8 cellular contexts compared by ENCODE assay signal in genomic region chr3:157248590-157249425, GRCh38.
DNase-seq lines count a peak whose midpoint lies in the region; ATAC-seq and TF ChIP-seq lines count a peak whose summit lies in the region.

No MANE protein-coding gene starts in this region.

- in situ Hi-C loops in Panc1 (cut with HindIII; ENCODE audit: low pct_unique_long_range_greater_than_20kb, low sequenced_read_pairs): no loop called here

- no peak for TF ChIP-seq CTCF in GM10266 (IDR thresholded peaks at IDR 0.05; ENCODE audit: control insufficient read depth, insufficient read depth, low read depth, missing control alignments)
- TF ChIP-seq CTCF in Panc1 (IDR thresholded peaks at IDR 0.05): no peak
- TF ChIP-seq CTCF in fibroblast of the aortic adventitia (IDR thresholded peaks at IDR 0.05; ENCODE audit: insufficient read depth, low read length): peak; percentile 4

- no peaks in the 10 kb centered on the region for H3K36me3 ChIP-seq in Panc1 (ENCODE audit: control insufficient read depth, insufficient read depth, low read length)

- peak; percentile 7 for DNase-seq in GM10266 (ENCODE audit: extremely low spot score)
- DNase-seq in Panc1 (ENCODE audit: low read depth, low spot score): peak; percentile 33
- peak; percentile 94 for DNase-seq in fibroblast of the aortic adventitia (ENCODE audit: low read depth)
- DNase-seq in pons (ENCODE audit: low spot score): peak; percentile 99
- no peak for DNase-seq in SKM-1 treated with dmso at 0.1 percent for 144 hours (lab: John Stamatoyannopoulos, UW; ENCODE audit: unreplicated experiment)
- no peak for DNase-seq in activated CD4-positive, CD25-positive, alpha-beta regulatory T cell treated with anti-CD3 and anti-CD28 coated beads, Interleukin-2, amount 50 U/mL, for 72 hours
- no peak for DNase-seq in NK-92 (lab: John Stamatoyannopoulos, UW; ENCODE audit: unreplicated experiment)

- H3K4me1 ChIP-seq in Panc1 (ENCODE audit: control insufficient read depth, insufficient read depth, low read length): 0 out of 2 replicates have a peak, but pooled peaks cover 3% of the 10 kb centered on the region

- CTCF ChIA-PET in Panc1 (lab: Charles Lee): no interaction called here

- POLR2A ChIA-PET in Panc1 (lab: Charles Lee): no interaction called here

- H3K27ac ChIP-seq in Panc1 (ENCODE audit: low read length): no peak overlapping the region

- intact Hi-C loops in Panc1 (cut with micrococcal nuclease; ENCODE audit: unreplicated experiment): no loop called here

- no TSS peak for BruUV-seq in Panc1 (replicated peaks; lab: Mats Ljungman, UMichigan)

- ATAC-seq in Panc1: peak; percentile 88
- ATAC-seq in GM18873 (IDR thresholded peaks at IDR 0.05; ENCODE audit: low FRiP score, unreplicated experiment): no peak

- no peaks in the 10 kb centered on the region for H3K27me3 ChIP-seq in Panc1 (ENCODE audit: control insufficient read depth, insufficient read depth, low read length)

- no peaks in the 10 kb centered on the region for H3K9me3 ChIP-seq in Panc1 (ENCODE audit: control insufficient read depth, insufficient read depth, low read depth, low read length)

- H3K4me3 ChIP-seq in Panc1 (ENCODE audit: low read depth in 2 of 2, low read length in 2 of 2): no peak overlapping the region
- no peak overlapping the region for H3K4me3 ChIP-seq in fibroblast of the aortic adventitia (ENCODE audit: low read depth, low read length)

Comparison
In these comparisons a context has a peak if more than half of its experiments do, and no peak if none do; other contexts are left out.
1. DNase-seq: peak in GM10266 (single experiment), Panc1 (single experiment), fibroblast of the aortic adventitia (single experiment) and pons (single experiment); none in SKM-1 treated with dmso at 0.1 percent for 144 hours (single experiment), activated CD4-positive, CD25-positive, alpha-beta regulatory T cell treated with anti-CD3 and anti-CD28 coated beads, Interleukin-2, amount 50 U/mL, for 72 hours (single experiment) and NK-92 (single experiment).